8 cellular contexts compared by ENCODE assay signal in the genomic region with DNA sequence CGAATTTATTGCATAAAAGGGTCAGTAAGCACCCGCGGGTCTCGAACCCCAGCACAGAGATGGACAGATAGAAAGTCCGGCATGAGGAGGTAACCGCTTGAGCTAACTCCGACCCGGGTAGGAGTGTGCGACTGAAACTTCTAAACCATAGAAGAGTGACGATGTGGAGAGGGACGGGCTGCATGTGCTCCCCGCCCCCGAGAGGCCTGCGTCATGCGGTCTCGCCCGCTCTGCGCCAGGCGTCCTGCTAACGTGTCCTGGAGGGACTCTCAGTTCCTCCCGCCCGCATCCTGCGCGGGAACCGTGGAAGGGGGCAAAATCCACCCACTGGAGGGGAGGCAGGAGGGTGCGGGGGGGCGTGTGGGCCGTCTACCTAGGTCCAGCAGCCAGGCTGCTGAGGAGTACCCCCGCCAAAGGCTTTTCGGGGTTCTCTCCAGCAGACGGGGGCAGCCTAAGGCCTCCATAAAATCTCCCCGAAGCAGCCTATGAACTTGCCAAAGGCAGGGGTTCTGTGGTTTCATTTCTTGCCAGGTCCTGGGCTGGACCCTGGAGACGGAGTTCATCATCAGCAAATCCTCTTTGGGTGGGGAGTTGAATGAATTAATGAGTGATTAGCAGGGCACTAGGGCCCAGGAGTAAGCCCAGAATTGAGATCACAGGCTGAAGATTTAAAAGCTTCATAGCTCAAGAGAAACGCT. TPM values are rescaled to one million over a fixed set of nuclear protein-coding genes. Genes with fewer than 3 reads are reported as not detected.
A peak's percentile ranks its signal among the peaks of the same experiment; 100 is the strongest.
DNase-seq lines count a peak whose midpoint lies in the region; ATAC-seq, FAIRE-seq and TF ChIP-seq lines count a peak whose summit lies in the region.

No MANE protein-coding gene starts in this region.

- WGBS in A549 (ENCODE audit: missing lambda C conversion rate) = 58% methylated on average over 32 of the region's 34 CpGs

- no peak for TF ChIP-seq RAD21 in A549 (conservative IDR thresholded peaks at IDR 0.05 in 1 of 2, IDR thresholded peaks at IDR 0.05 in 1 of 2)

- no peaks in the 10 kb centered on the region for H3K9me3 ChIP-seq in A549

- CTCF ChIA-PET in A549 (lab: Yijun Ruan, JAX) = interaction anchor here (1.7 to 6.9 kb wide), 5 partner anchors 17 to 190 kb away, joined by 7 to 74 read pairs (median 21); no protein-coding TSS in a partner anchor

- H3K27ac ChIP-seq in A549 = peak overlapping the region; percentile 80 to 89

- POLR2A ChIA-PET in A549 (lab: Yijun Ruan, JAX) = interaction anchor here (0.6 kb wide), 1 partner anchor 52 kb away, joined by 3 read pairs; a partner anchor contains a TSS

- H3K4me2 ChIP-seq in A549 = peak overlapping the region; percentile 71

- FAIRE-seq in A549 (lab: Jason Lieb, UNC) (no peak), bronchial epithelial cell (lab: Jason Lieb, UNC) (no peak)

- no peaks in the 10 kb centered on the region for H3K27me3 ChIP-seq in bronchial epithelial cell (ENCODE audit: control insufficient read depth, insufficient read depth, low read length)

- peak; percentile 45 for TF ChIP-seq POLR2A in A549 (IDR thresholded peaks at IDR 0.05; ENCODE audit: low read length)
- peak; percentile 64 for TF ChIP-seq POLR2A in GM19099 (IDR thresholded peaks at IDR 0.05; ENCODE audit: extremely low read depth, insufficient read length, low read depth)

- H3K4me1 ChIP-seq in A549 = peaks cover 27% of the 10 kb centered on the region

- TF ChIP-seq CTCF in A549 (IDR thresholded peaks at IDR 0.05) = no peak
- TF ChIP-seq CTCF in bronchial epithelial cell (IDR thresholded peaks at IDR 0.05; ENCODE audit: insufficient read depth, low read length, severe bottlenecking) = no peak

- no peak for TF ChIP-seq EP300 in A549 (IDR thresholded peaks at IDR 0.05)

- ATAC-seq in A549 = peak; percentile 62 to 63
- ATAC-seq in HG03159 (IDR thresholded peaks at IDR 0.05; ENCODE audit: unreplicated experiment) = peak; percentile 95

- DNase-seq in A549 (ENCODE audit: low read depth in 1 of 2, low spot score in 1 of 2) (peak; percentile 43 to 85), T-helper 9 cell (peak; percentile 45), bronchial epithelial cell (ENCODE audit: low read depth) (peak; percentile 62), kidney tubule cell (ENCODE audit: low spot score) (peak; percentile 93), NCI-H146 treated with DMSO at 0.1 percent for 48 hours (lab: John Stamatoyannopoulos, UW; ENCODE audit: unreplicated experiment) (no peak)
- peak; percentile 6 to 53 (median 23) for DNase-seq in stimulated activated CD4-positive, alpha-beta T cell treated with anti-CD3 and anti-CD28 coated beads, Interleukin-1b, Interleukin-23, amount 100 ng/mL, for 24 hours (ENCODE audit: low read depth in 4 of 4, low spot score in 1 of 4)

- no peaks in the 10 kb centered on the region for H3K36me3 ChIP-seq in bronchial epithelial cell (ENCODE audit: control insufficient read depth, insufficient read depth, low read length)

- H3K4me3 ChIP-seq in A549 = peak overlapping the region; percentile 30
- H3K4me3 ChIP-seq in bronchial epithelial cell (ENCODE audit: low read depth, low read length) = peak overlapping the region; percentile 35

TF ChIP-seq in A549, 52 proteins besides CTCF, POLR2A, EP300 and RAD21 (continues in another document):
- TF ChIP-seq MYC (IDR thresholded peaks at IDR 0.05; ENCODE audit: borderline replicate concordance, low read length) (no peak), TP53 (CRISPR knock-in tag; IDR thresholded peaks at IDR 0.05) (no peak), TFCP2L1 (CRISPR knock-in tag; IDR thresholded peaks at IDR 0.05) (no peak), MAFK (IDR thresholded peaks at IDR 0.05; ENCODE audit: partially characterized antibody) (no peak), KDM5A (IDR thresholded peaks at IDR 0.05) (no peak), NR3C1 (IDR thresholded peaks at IDR 0.05) (no peak), POLR2AphosphoS2 (conservative IDR thresholded peaks at IDR 0.05; ENCODE audit: low read length) (peak; percentile 91), NFE2L2 (conservative IDR thresholded peaks at IDR 0.05; ENCODE audit: low read length) (no peak), ESRRA (IDR thresholded peaks at IDR 0.05; ENCODE audit: borderline replicate concordance, low read length) (no peak), JUNB (IDR thresholded peaks at IDR 0.05) (no peak), HEYL (CRISPR knock-in tag; IDR thresholded peaks at IDR 0.05) (no peak), ZC3H11A (IDR thresholded peaks at IDR 0.05) (no peak), FOSL2 (IDR thresholded peaks at IDR 0.05) (no peak), FOSL2 (CRISPR knock-in tag; IDR thresholded peaks at IDR 0.05) (peak; percentile 19; the same call in 1 of the 2 replicates), KDM1A (IDR thresholded peaks at IDR 0.05; ENCODE audit: low read depth) (no peak), CHD4 (IDR thresholded peaks at IDR 0.05; ENCODE audit: borderline replicate concordance) (no peak), RARB (CRISPR knock-in tag; IDR thresholded peaks at IDR 0.05) (no peak), HOXA7 (CRISPR knock-in tag; IDR thresholded peaks at IDR 0.05) (no peak), HOXB13 (CRISPR knock-in tag; IDR thresholded peaks at IDR 0.05; ENCODE audit: low read depth) (no peak), SMC3 (IDR thresholded peaks at IDR 0.05) (no peak), ZFP36 (IDR thresholded peaks at IDR 0.05; ENCODE audit: borderline replicate concordance, partially characterized antibody) (no peak), RNF2 (IDR thresholded peaks at IDR 0.05; ENCODE audit: borderline replicate concordance, low read depth) (no peak), BHLHE40 (IDR thresholded peaks at IDR 0.05; ENCODE audit: low read depth, low read length) (no peak), SREBF2 (IDR thresholded peaks at IDR 0.05) (peak; percentile 48; the same call in 1 of the 2 replicates), EHMT2 (IDR thresholded peaks at IDR 0.05; ENCODE audit: low read depth) (no peak), RFX5 (IDR thresholded peaks at IDR 0.05) (no peak)
- TF ChIP-seq, protein P1, sequence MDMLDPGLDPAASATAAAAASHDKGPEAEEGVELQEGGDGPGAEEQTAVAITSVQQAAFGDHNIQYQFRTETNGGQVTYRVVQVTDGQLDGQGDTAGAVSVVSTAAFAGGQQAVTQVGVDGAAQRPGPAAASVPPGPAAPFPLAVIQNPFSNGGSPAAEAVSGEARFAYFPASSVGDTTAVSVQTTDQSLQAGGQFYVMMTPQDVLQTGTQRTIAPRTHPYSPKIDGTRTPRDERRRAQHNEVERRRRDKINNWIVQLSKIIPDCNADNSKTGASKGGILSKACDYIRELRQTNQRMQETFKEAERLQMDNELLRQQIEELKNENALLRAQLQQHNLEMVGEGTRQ (IDR thresholded peaks at IDR 0.05) = no peak
- TF ChIP-seq, protein P2, sequence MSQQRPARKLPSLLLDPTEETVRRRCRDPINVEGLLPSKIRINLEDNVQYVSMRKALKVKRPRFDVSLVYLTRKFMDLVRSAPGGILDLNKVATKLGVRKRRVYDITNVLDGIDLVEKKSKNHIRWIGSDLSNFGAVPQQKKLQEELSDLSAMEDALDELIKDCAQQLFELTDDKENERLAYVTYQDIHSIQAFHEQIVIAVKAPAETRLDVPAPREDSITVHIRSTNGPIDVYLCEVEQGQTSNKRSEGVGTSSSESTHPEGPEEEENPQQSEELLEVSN (IDR thresholded peaks at IDR 0.05; ENCODE audit: borderline replicate concordance, low read depth) = peak; percentile 58; the same call in 1 of the 2 replicates
- TF ChIP-seq, protein P3, sequence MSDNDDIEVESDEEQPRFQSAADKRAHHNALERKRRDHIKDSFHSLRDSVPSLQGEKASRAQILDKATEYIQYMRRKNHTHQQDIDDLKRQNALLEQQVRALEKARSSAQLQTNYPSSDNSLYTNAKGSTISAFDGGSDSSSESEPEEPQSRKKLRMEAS (IDR thresholded peaks at IDR 0.05) = peak; percentile 78
- TF ChIP-seq, protein P4, sequence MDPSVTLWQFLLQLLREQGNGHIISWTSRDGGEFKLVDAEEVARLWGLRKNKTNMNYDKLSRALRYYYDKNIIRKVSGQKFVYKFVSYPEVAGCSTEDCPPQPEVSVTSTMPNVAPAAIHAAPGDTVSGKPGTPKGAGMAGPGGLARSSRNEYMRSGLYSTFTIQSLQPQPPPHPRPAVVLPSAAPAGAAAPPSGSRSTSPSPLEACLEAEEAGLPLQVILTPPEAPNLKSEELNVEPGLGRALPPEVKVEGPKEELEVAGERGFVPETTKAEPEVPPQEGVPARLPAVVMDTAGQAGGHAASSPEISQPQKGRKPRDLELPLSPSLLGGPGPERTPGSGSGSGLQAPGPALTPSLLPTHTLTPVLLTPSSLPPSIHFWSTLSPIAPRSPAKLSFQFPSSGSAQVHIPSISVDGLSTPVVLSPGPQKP (IDR thresholded peaks at IDR 0.05; ENCODE audit: low read depth, low read length) = no peak
- TF ChIP-seq, protein P5, sequence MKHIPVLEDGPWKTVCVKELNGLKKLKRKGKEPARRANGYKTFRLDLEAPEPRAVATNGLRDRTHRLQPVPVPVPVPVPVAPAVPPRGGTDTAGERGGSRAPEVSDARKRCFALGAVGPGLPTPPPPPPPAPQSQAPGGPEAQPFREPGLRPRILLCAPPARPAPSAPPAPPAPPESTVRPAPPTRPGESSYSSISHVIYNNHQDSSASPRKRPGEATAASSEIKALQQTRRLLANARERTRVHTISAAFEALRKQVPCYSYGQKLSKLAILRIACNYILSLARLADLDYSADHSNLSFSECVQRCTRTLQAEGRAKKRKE (CRISPR knock-in tag; IDR thresholded peaks at IDR 0.05; ENCODE audit: low read depth) = no peak
- TF ChIP-seq, protein P6, sequence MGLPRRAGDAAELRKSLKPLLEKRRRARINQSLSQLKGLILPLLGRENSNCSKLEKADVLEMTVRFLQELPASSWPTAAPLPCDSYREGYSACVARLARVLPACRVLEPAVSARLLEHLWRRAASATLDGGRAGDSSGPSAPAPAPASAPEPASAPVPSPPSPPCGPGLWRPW (IDR thresholded peaks at IDR 0.05) = no peak

RNA-seq across cellular contexts. Expression of a gene that starts 51.8 kb away (rescaled TPM):
- polyA plus RNA-seq in A549 (2011; rRNA removed) (1,135 and 1,466 TPM in 2 replicates), A549 (2017; fragmentation: RNase III; extraction: RNeasy Plus Mini Kit Qiagen cat#74134 plus additional on column Dnase treatment) (1,411 to 1,859 TPM (median 1,765 TPM) in 3 replicates)
- 661 and 843 TPM in 2 replicates for polyA plus RNA-seq in A549 (2012; cell fraction: cytosol; rRNA removed)
- polyA plus RNA-seq in A549 (2012; cell fraction: nucleus; rRNA removed) = 1,811 and 1,913 TPM in 2 replicates
- polyA minus RNA-seq in A549 (2011; rRNA and poly(A)+ RNA removed) = 1,411 and 1,484 TPM in 2 replicates
- total RNA-seq in bronchial epithelial cell = 211 and 218 TPM in 2 replicates

RNA-seq across cellular contexts. Expression of a gene that starts 52.0 kb away (rescaled TPM):
- polyA plus RNA-seq in A549 (2011; rRNA removed) (69.9 and 101 TPM in 2 replicates), A549 (2017; fragmentation: RNase III; extraction: RNeasy Plus Mini Kit Qiagen cat#74134 plus additional on column Dnase treatment) (17.1 to 19.5 TPM (median 18.5 TPM) in 3 replicates)
- polyA plus RNA-seq in A549 (2012; cell fraction: cytosol; rRNA removed) = 14.9 TPM in 2 replicates
- 8.0 and 9.2 TPM in 2 replicates for polyA plus RNA-seq in A549 (2012; cell fraction: nucleus; rRNA removed)
- 76.1 and 95.2 TPM in 2 replicates for polyA minus RNA-seq in A549 (2011; rRNA and poly(A)+ RNA removed)
- total RNA-seq in bronchial epithelial cell = 24.6 and 29.7 TPM in 2 replicates
